In the genomic region with DNA sequence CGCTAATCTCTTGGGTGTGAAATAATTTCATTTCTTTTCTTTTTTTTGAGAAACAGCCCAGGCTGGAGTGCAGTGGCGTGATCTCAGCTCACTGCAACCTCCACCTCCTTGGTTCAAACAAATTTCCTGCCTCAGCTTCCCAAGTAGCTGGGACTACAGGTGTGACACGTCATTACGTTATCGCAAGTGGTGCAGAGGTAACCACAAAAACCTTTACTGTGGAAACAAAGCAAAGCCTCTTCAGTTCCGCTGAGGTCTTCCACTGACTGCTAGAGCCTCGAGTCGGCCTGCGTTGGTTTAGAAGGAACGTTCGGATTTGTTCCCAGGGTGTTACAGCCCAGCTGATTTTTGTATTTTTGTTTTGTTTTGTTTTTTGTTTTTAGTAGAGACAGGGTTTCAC, we compare ENCODE assay signal across 13 cellular contexts. TPM values are rescaled to one million over a fixed set of nuclear protein-coding genes. Genes with fewer than 3 reads are reported as not detected.
DNase-seq lines count a peak whose midpoint lies in the region; ATAC-seq lines count a peak whose summit lies in the region.
"Had no signal": no experiment of that assay in that cellular context is flagged by ENCODE, and none has a peak within 500 bp of the region (broad histone marks: within the 10 kb centered on the region; RNA-seq: fewer than 3 reads in every experiment).

No MANE protein-coding gene starts in this region.

- no peaks in the 10 kb centered on the region for H3K9me3 Mint-ChIP-seq in activated T-cell treated with anti-CD3 and anti-CD28 coated beads, Interleukin-2, amount 50 U/mL, for 4 hours

- H3K27ac ChIP-seq in duodenal mucosa (ENCODE audit: low read depth, low read length): peak overlapping the region; percentile 10
- H3K27ac ChIP-seq: upper lobe of right lung had no signal

- peak overlapping the region; percentile 68 for H3K4me3 Mint-ChIP-seq in activated T-cell treated with anti-CD3 and anti-CD28 coated beads, Interleukin-2, amount 50 U/mL, for 4 hours

- H3K4me1 ChIP-seq in duodenal mucosa (ENCODE audit: control insufficient read depth in 1 of 2, insufficient read depth in 2 of 2, low read length in 2 of 2): peaks cover 14 to 19% of the 10 kb centered on the region in 2 donors

- H3K27me3 ChIP-seq in duodenal mucosa (ENCODE audit: control insufficient read depth in 1 of 2, insufficient read depth in 2 of 2, low read length in 2 of 2): no peaks in the 10 kb centered on the region
- H3K27me3 ChIP-seq: spleen, upper lobe of right lung had no signal

- peak; percentile 61 to 66 for ATAC-seq in activated T-cell treated with anti-CD3 and anti-CD28 coated beads, Interleukin-2, amount 50 U/mL, for 4 hours
- ATAC-seq: upper lobe of right lung had no signal

- H3K4me1 Mint-ChIP-seq in activated T-cell treated with anti-CD3 and anti-CD28 coated beads, Interleukin-2, amount 50 U/mL, for 4 hours (ENCODE audit: low read depth): peaks cover 36% of the 10 kb centered on the region

- no peaks in the 10 kb centered on the region for H3K9me3 ChIP-seq in duodenal mucosa (ENCODE audit: control insufficient read depth in 1 of 2, low read length in 2 of 2)
- H3K9me3 ChIP-seq: spleen, upper lobe of right lung had no signal

- H3K36me3 Mint-ChIP-seq in activated T-cell treated with anti-CD3 and anti-CD28 coated beads, Interleukin-2, amount 50 U/mL, for 4 hours (ENCODE audit: insufficient read depth): no peaks in the 10 kb centered on the region

- H3K4me3 ChIP-seq in duodenal mucosa (ENCODE audit: low read depth in 1 of 2, low read length in 2 of 2): no peak overlapping the region
- H3K4me3 ChIP-seq: spleen, upper lobe of right lung had no signal

- peaks cover 0 to under 1% of the 10 kb centered on the region in 2 donors for H3K36me3 ChIP-seq in duodenal mucosa (ENCODE audit: control insufficient read depth in 1 of 2, insufficient read depth in 2 of 2, low read length in 2 of 2)
- H3K36me3 ChIP-seq: upper lobe of right lung had no signal

- H3K9ac ChIP-seq in duodenal mucosa (ENCODE audit: low read depth in 1 of 2, low read length in 2 of 2): peak overlapping the region in 1 of 2 donors; percentile 47

- no peaks in the 10 kb centered on the region for H3K27me3 Mint-ChIP-seq in activated T-cell treated with anti-CD3 and anti-CD28 coated beads, Interleukin-2, amount 50 U/mL, for 4 hours (ENCODE audit: low read depth)

- DNase-seq in stimulated activated CD4-positive, alpha-beta T cell treated with anti-CD3 and anti-CD28 coated beads, Interleukin-15, amount 100 ng/mL, for 24 hours: peak; percentile 69
- no peak for DNase-seq in stimulated activated CD4-positive, alpha-beta T cell treated with anti-CD3 and anti-CD28 coated beads, Interleukin-4, amount 100 ng/mL, for 1 hour
- peak; percentile 38 for DNase-seq in activated T-cell treated with anti-CD3 and anti-CD28 coated beads, Interleukin-2, amount 50 U/mL, for 4 hours
- DNase-seq in SKM-1 (lab: John Stamatoyannopoulos, UW; ENCODE audit: unreplicated experiment) (no peak), NCI-H2029 (lab: John Stamatoyannopoulos, UW) (no peak), kidney glomerular epithelial cell (lab: John Stamatoyannopoulos, UW) (no peak), DMS153 (lab: John Stamatoyannopoulos, UW) (no peak)
- DNase-seq: cortex of kidney, DMS 273 treated with DMSO at 0.1 percent for 48 hours, NCI-H748 treated with DMSO at 0.1 percent for 48 hours, spleen, upper lobe of right lung had no signal

RNA-seq across cellular contexts. Expression of gene ZNF784, which starts 2.0 kb away (rescaled TPM):
- total RNA-seq in activated T-cell treated with anti-CD3 and anti-CD28 coated beads, Interleukin-2, amount 50 U/mL, for 4 hours: 1 to 10 TPM; 3.3 to 3.4 (median 3.4) TPM

RNA-seq across cellular contexts. Expression of gene ZNF580, which starts 14.5 kb away (rescaled TPM):
- 10 to 100 TPM; 27.1 to 31.5 (median 28.5) TPM for total RNA-seq in activated T-cell treated with anti-CD3 and anti-CD28 coated beads, Interleukin-2, amount 50 U/mL, for 4 hours

RNA-seq across cellular contexts. Expression of gene ZNF581, which starts 17.1 kb away (rescaled TPM):
- 10 to 100 TPM; 46.2 to 54.1 (median 52.7) TPM for total RNA-seq in activated T-cell treated with anti-CD3 and anti-CD28 coated beads, Interleukin-2, amount 50 U/mL, for 4 hours

RNA-seq across cellular contexts. Expression of gene ZNF865, which starts 20.9 kb away (rescaled TPM):
- 10 to 100 TPM; 14.5 to 15.9 (median 15.4) TPM for total RNA-seq in activated T-cell treated with anti-CD3 and anti-CD28 coated beads, Interleukin-2, amount 50 U/mL, for 4 hours

RNA-seq across cellular contexts. Expression of gene CCDC106, which starts 21.7 kb away (rescaled TPM):
- 1 to 10 TPM; 3.9 to 7.8 (median 4.8) TPM for total RNA-seq in activated T-cell treated with anti-CD3 and anti-CD28 coated beads, Interleukin-2, amount 50 U/mL, for 4 hours

Comparison
In these comparisons a context has a peak if more than half of its experiments do, and no peak if none do; other contexts are left out.
1. DNase-seq: peak in stimulated activated CD4-positive, alpha-beta T cell treated with anti-CD3 and anti-CD28 coated beads, Interleukin-15, amount 100 ng/mL, for 24 hours (single experiment) and activated T-cell treated with anti-CD3 and anti-CD28 coated beads, Interleukin-2, amount 50 U/mL, for 4 hours (single experiment); none in stimulated activated CD4-positive, alpha-beta T cell treated with anti-CD3 and anti-CD28 coated beads, Interleukin-4, amount 100 ng/mL, for 1 hour (single experiment), SKM-1 (single experiment), NCI-H2029 (single experiment), kidney glomerular epithelial cell (single experiment) and DMS153 (single experiment).